Comparison of ENCODE assay signal across 8 cellular contexts in the genomic region with DNA sequence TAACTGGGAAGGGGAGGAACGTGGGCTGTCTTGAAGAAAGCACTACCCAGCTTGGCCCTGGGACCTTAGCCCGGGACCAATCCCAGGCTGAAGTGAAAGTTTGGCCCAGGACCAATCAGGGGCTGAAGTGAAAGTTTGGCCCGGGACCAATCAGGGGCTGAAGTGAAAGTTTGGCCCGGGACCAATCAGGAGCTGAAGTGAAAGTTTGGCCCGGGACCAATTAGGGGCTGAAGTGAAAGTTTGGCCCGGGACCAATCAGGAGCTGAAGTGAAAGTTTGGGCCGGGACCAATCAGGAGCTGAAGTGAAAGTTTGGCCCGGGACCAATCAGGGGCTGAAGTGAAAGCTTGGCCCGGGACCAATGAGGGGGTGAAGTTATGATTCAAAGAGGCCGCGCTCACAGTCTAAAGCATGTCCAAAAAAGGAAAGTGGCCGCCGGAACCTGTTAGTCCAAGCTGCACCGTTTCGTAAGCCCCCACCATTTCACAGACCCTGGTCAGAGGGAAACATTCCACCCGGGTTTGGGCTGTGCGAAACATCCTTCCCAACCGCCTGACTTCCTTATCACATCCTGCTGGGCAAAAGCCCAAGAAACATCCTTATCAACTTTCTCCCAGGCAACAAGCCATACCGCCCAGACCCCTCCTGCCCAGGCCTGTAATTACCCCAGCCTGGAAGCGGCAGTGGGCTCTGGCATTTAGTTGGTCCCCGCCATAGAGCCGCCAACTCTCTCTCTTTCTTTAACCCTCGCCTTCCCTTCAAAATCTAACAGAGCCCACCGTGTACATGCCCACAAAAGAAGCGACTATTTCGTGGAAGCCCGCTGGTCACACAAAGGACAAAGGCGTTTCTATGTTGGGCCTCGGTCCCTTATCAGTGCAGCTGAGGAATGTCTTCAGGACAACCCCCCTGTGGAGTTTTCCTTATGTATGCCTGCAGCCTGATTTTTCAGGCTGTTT. TPM values are rescaled to one million over a fixed set of nuclear protein-coding genes. Genes with fewer than 3 reads are reported as not detected.
DNase-seq lines count a peak whose midpoint lies in the region; ATAC-seq, FAIRE-seq and TF ChIP-seq lines count a peak whose summit lies in the region.

No MANE protein-coding gene starts in this region.

- H4K20me1 ChIP-seq in keratinocyte (ENCODE audit: control insufficient read depth, extremely low read depth, insufficient read depth, low read length) = no peaks in the 10 kb centered on the region

- no peak for TF ChIP-seq CTCF in RWPE2 (IDR thresholded peaks at IDR 0.05; ENCODE audit: poor library complexity, severe bottlenecking)
- TF ChIP-seq CTCF in keratinocyte (optimal IDR thresholded peaks at IDR 0.05 in 1 of 3, IDR thresholded peaks at IDR 0.05 in 1 of 3, conservative IDR thresholded peaks at IDR 0.05 in 1 of 3; ENCODE audit: extremely low read depth in 1 of 3, insufficient read depth in 2 of 3, low read length in 3 of 3) = no peak

- H2AFZ ChIP-seq in keratinocyte (ENCODE audit: control insufficient read depth, low read length) = peak overlapping the region; percentile 82

- H3K4me1 ChIP-seq in HAP-1 (no peaks in the 10 kb centered on the region; the same call in 1 of the 2 replicates), RWPE2 (ENCODE audit: insufficient read depth, poor library complexity, severe bottlenecking) (no peaks in the 10 kb centered on the region), keratinocyte (ENCODE audit: control insufficient read depth, extremely low read depth, insufficient read depth, low read length) (peaks cover 3% of the 10 kb centered on the region)

- H3K27me3 ChIP-seq in HAP-1 (ENCODE audit: low read depth) (no peaks in the 10 kb centered on the region), RWPE2 (ENCODE audit: insufficient read depth, poor library complexity, severe bottlenecking) (no peaks in the 10 kb centered on the region), keratinocyte (ENCODE audit: control insufficient read depth, extremely low read depth, insufficient read depth, low read length) (no peaks in the 10 kb centered on the region)

- DNase-seq in COLO668 (lab: John Stamatoyannopoulos, UW; ENCODE audit: unreplicated experiment) (peak; percentile 40), HAP-1 (ENCODE audit: low spot score in 2 of 2) (peak; percentile 33 to 74), RWPE2 (ENCODE audit: low spot score) (peak; percentile 63), cerebellar cortex (ENCODE audit: low spot score) (peak; percentile 1), keratinocyte (ENCODE audit: low read depth, low spot score) (no peak), SHP77 (lab: John Stamatoyannopoulos, UW) (no peak)
- DNase-seq in stimulated activated CD4-positive, alpha-beta T cell treated with anti-CD3 and anti-CD28 coated beads, Interleukin-15, amount 100 ng/mL, for 48 hours (ENCODE audit: low read depth in 2 of 2) = peak; percentile 35 to 38

- no peaks in the 10 kb centered on the region for H3K79me2 ChIP-seq in keratinocyte (ENCODE audit: control insufficient read depth, insufficient read depth, low read length)

- H3K27ac ChIP-seq in RWPE2 (ENCODE audit: poor library complexity, severe bottlenecking) (peak overlapping the region; percentile 57), keratinocyte (ENCODE audit: control insufficient read depth, insufficient read depth, low read length) (peak overlapping the region; percentile 64)

- in situ Hi-C loops in HAP-1 (cut with MboI; ENCODE audit: low sequenced_read_pairs) = no loop called here

- peak overlapping the region; percentile 53 for H3K4me3 ChIP-seq in HAP-1
- H3K4me3 ChIP-seq in RWPE2 (ENCODE audit: severe bottlenecking) = peak overlapping the region; percentile 81
- peak overlapping the region; percentile 57 to 95 (median 83) for H3K4me3 ChIP-seq in keratinocyte (ENCODE audit: control insufficient read depth in 2 of 3, extremely low read depth in 1 of 3, insufficient read depth in 2 of 3, low read depth in 1 of 3, low read length in 3 of 3)

- ATAC-seq in RWPE2 (ENCODE audit: low read depth) (peak; percentile 35; the same call in 1 of the 3 replicates), HG02759 (IDR thresholded peaks at IDR 0.05; ENCODE audit: unreplicated experiment) (no peak)

- peak overlapping the region; percentile 79 for H3K9ac ChIP-seq in keratinocyte (ENCODE audit: control insufficient read depth, extremely low read depth, insufficient read depth, low read length)

- H3K9me1 ChIP-seq in keratinocyte (ENCODE audit: control insufficient read depth, extremely low read depth, insufficient read depth, low read length) = no peaks in the 10 kb centered on the region

- peak overlapping the region; percentile 99 for H3K4me2 ChIP-seq in keratinocyte (ENCODE audit: control insufficient read depth, extremely low read depth, insufficient read depth, low read depth, low read length)

- FAIRE-seq in keratinocyte (lab: Jason Lieb, UNC) = no peak

- dilution Hi-C loops in keratinocyte (cut with MboI; ENCODE audit: extremely low pct_ligation_motif_present, low sequenced_read_pairs) = no loop called here

- H3K9me3 ChIP-seq in HAP-1 (peaks cover 11% of the 10 kb centered on the region), RWPE2 (ENCODE audit: severe bottlenecking) (peaks cover under 1% of the 10 kb centered on the region), keratinocyte (ENCODE audit: control insufficient read depth, low read depth, low read length) (peaks cover 9% of the 10 kb centered on the region)

- no peaks in the 10 kb centered on the region for H3K36me3 ChIP-seq in HAP-1 (replicated peaks)
- no peaks in the 10 kb centered on the region; the same call in 1 of the 2 replicates for H3K36me3 ChIP-seq in RWPE2 (ENCODE audit: low read depth)
- no peaks in the 10 kb centered on the region for H3K36me3 ChIP-seq in keratinocyte (ENCODE audit: control insufficient read depth in 2 of 2, extremely low read depth in 1 of 2, insufficient read depth in 2 of 2, low read length in 2 of 2)

RNA-seq across cellular contexts. Expression of gene ZNF850, which starts 1.1 kb away (rescaled TPM):
- 1.4 to 1.9 TPM (median 1.4 TPM) in 3 replicates for polyA plus RNA-seq in keratinocyte
- polyA plus RNA-seq in keratinocyte (2011; ENCODE audit: low read depth) = 0.27 TPM
- polyA plus RNA-seq in keratinocyte (2011; cell fraction: cytosol; rRNA removed) = 0.66 and 0.83 TPM in 2 replicates
- 2.2 and 2.7 TPM in 2 replicates for polyA plus RNA-seq in keratinocyte (2011; cell fraction: nucleus; rRNA removed)
- polyA plus RNA-seq in keratinocyte (2012; ENCODE audit: low replicate concordance) = 0.45 and 0.63 TPM in 2 replicates
- 0.59 to 4.2 TPM (median 2.7 TPM) in 3 replicates for polyA minus RNA-seq in keratinocyte
- polyA minus RNA-seq in keratinocyte (2011; cell fraction: cytosol; rRNA and poly(A)+ RNA removed) = 0.96 TPM
- 4.9 and 6.7 TPM in 2 replicates for polyA minus RNA-seq in keratinocyte (2011; cell fraction: nucleus; rRNA and poly(A)+ RNA removed)

Comparison
In these comparisons a context has a peak if more than half of its experiments do, and no peak if none do; other contexts are left out.
1. DNase-seq: peak in COLO668 (single experiment), HAP-1 (2 of 2), RWPE2 (single experiment), cerebellar cortex (single experiment) and stimulated activated CD4-positive, alpha-beta T cell treated with anti-CD3 and anti-CD28 coated beads, Interleukin-15, amount 100 ng/mL, for 48 hours (2 of 2); none in keratinocyte (single experiment) and SHP77 (0 of 2).
2. Peak in every context shown above with its lines, with median percentiles within 50 percentile points of each other: H3K4me3 ChIP-seq.